ENCODE assay signal across 8 cellular contexts in genomic region chr4:13920901-13921300, GRCh38.
DNase-seq lines count a peak whose midpoint lies in the region; ATAC-seq, FAIRE-seq and TF ChIP-seq lines count a peak whose summit lies in the region.

No MANE protein-coding gene starts in this region.

- H3K4me3 ChIP-seq in foreskin fibroblast (ENCODE audit: low read depth in 1 of 2, low read length in 2 of 2), result no peak overlapping the region

- no peak for FAIRE-seq in GM12891 (lab: Jason Lieb, UNC)

- TF ChIP-seq POLR2A in GM12891 (IDR thresholded peaks at IDR 0.05; ENCODE audit: low read depth, low read length), result no peak

- DNase-seq in GM04503 (ENCODE audit: low read depth) (peak; percentile 100), foreskin fibroblast (peak; percentile 99), pulmonary artery endothelial cell (ENCODE audit: low read depth, low spot score) (peak; percentile 98), GM12891 (ENCODE audit: insufficient read length, low spot score) (no peak), NCI-H2029 treated with DMSO at 0.1 percent for 48 hours (lab: John Stamatoyannopoulos, UW) (no peak), NCI-H748 (lab: John Stamatoyannopoulos, UW; ENCODE audit: unreplicated experiment) (no peak)

- no peak for TF ChIP-seq CTCF in foreskin fibroblast (IDR thresholded peaks at IDR 0.05; ENCODE audit: low read depth, low read length)

- ATAC-seq in SK-N-SH treated with all-trans-retinoic acid at 6 μM for 48 hours (peak; percentile 83), GM19467 (IDR thresholded peaks at IDR 0.05; ENCODE audit: unreplicated experiment) (no peak)

TF ChIP-seq in SK-N-SH treated with all-trans-retinoic acid at 6 μM for 48 hours, 23 proteins besides CTCF, POLR2A, EP300 and RAD21:
- TF ChIP-seq ZC3H10 (CRISPR knock-in tag; IDR thresholded peaks at IDR 0.05), result no peak
- TF ChIP-seq TOX (CRISPR knock-in tag; IDR thresholded peaks at IDR 0.05; ENCODE audit: borderline replicate concordance), result no peak
- no peak for TF ChIP-seq ZFP30 (CRISPR knock-in tag; IDR thresholded peaks at IDR 0.05)

TF ChIP-seq in GM12891, 5 proteins besides CTCF, POLR2A, EP300 and RAD21:
- TF ChIP-seq POLR2AphosphoS5 (IDR thresholded peaks at IDR 0.05; ENCODE audit: low read depth, low read length), result no peak
- TF ChIP-seq TAF1 (IDR thresholded peaks at IDR 0.05; ENCODE audit: low read depth, low read length), result no peak
- no peak for TF ChIP-seq SPI1 (IDR thresholded peaks at IDR 0.05; ENCODE audit: low read depth, low read length)
- TF ChIP-seq PAX5 (IDR thresholded peaks at IDR 0.05; ENCODE audit: insufficient read depth, low read length, severe bottlenecking), result no peak
- no peak for TF ChIP-seq POU2F2 (IDR thresholded peaks at IDR 0.05; ENCODE audit: low read depth, low read length)

Comparison
In these comparisons a context has a peak if more than half of its experiments do, and no peak if none do; other contexts are left out.
1. DNase-seq: peak in GM04503 (single experiment), foreskin fibroblast (2 of 2) and pulmonary artery endothelial cell (single experiment); none in GM12891 (single experiment), NCI-H2029 treated with DMSO at 0.1 percent for 48 hours (single experiment) and NCI-H748 (single experiment).